In the genomic region with DNA sequence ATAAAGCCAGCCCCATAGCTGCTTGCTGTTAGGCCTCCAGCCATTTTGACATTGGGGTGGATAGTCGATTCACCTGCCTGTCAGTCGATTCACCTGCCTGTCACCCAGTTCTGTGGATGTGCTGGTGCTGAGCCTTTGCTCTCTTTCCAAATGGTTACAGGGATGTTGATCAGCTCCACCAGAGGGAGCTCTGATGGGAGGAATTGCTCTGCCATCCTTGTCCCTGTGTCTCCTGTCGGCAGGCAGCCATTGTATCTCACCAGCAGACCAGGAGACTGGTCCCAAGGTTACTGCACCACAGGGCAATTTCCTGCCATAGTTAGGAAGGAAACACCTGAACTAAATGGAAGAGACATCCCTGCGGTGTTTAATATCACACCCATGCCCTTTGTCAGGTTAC, we compare ENCODE assay signal across 9 cellular contexts. TPM values are rescaled to one million over a fixed set of nuclear protein-coding genes. Genes with fewer than 3 reads are reported as not detected.
DNase-seq lines count a peak whose midpoint lies in the region; ATAC-seq and TF ChIP-seq lines count a peak whose summit lies in the region.
"Had no signal": no experiment of that assay in that cellular context is flagged by ENCODE, and none has a peak within 500 bp of the region (broad histone marks: within the 10 kb centered on the region; RNA-seq: fewer than 3 reads in every experiment).

No MANE protein-coding gene starts in this region.

- H3K27me3 ChIP-seq in HAP-1 (ENCODE audit: low read depth) (no peaks in the 10 kb centered on the region), Panc1 (ENCODE audit: control insufficient read depth, insufficient read depth, low read length) (no peaks in the 10 kb centered on the region; the same call in 1 of the 2 replicates), prostate gland (replicated peaks; ENCODE audit: insufficient read depth) (no peaks in the 10 kb centered on the region), uterus (no peaks in the 10 kb centered on the region)
- H3K27me3 ChIP-seq: SJSA1 had no signal

- CTCF ChIA-PET in Panc1 (lab: Charles Lee): interaction anchor here (0.7 to 2.1 kb wide), 2 partner anchors 35 to 421 kb away, joined by 3 to 16 read pairs; a partner anchor contains a TSS

- ATAC-seq in Panc1: peak; percentile 78
- no peak for ATAC-seq in HG02588 (IDR thresholded peaks at IDR 0.05; ENCODE audit: unreplicated experiment)

- no peaks in the 10 kb centered on the region for H3K9me3 ChIP-seq in HAP-1
- no peaks in the 10 kb centered on the region for H3K9me3 ChIP-seq in Panc1 (ENCODE audit: control insufficient read depth, insufficient read depth, low read depth, low read length)
- no peaks in the 10 kb centered on the region for H3K9me3 ChIP-seq in prostate gland
- H3K9me3 ChIP-seq in uterus: no peaks in the 10 kb centered on the region
- H3K9me3 ChIP-seq: SJSA1 had no signal

- H3K27ac ChIP-seq in Panc1 (ENCODE audit: low read length) (no peak overlapping the region), prostate gland (no peak overlapping the region), uterus (peak overlapping the region in 1 of 2 donors; percentile 57)
- H3K27ac ChIP-seq: SJSA1 had no signal

- H3K4me3 ChIP-seq in HAP-1 (no peak overlapping the region), Panc1 (ENCODE audit: low read depth in 2 of 2, low read length in 2 of 2) (no peak overlapping the region), prostate gland (no peak overlapping the region), uterus (no peak overlapping the region)
- H3K4me3 ChIP-seq: SJSA1 had no signal

- H3K36me3 ChIP-seq in HAP-1 (replicated peaks) (peaks cover 4% of the 10 kb centered on the region), Panc1 (ENCODE audit: control insufficient read depth, insufficient read depth, low read length) (no peaks in the 10 kb centered on the region), prostate gland (no peaks in the 10 kb centered on the region), uterus (no peaks in the 10 kb centered on the region)

- BruUV-seq in Panc1 (replicated peaks; lab: Mats Ljungman, UMichigan): no TSS peak

- TF ChIP-seq CTCF in Panc1 (IDR thresholded peaks at IDR 0.05) (peak; percentile 66), prostate gland (IDR thresholded peaks at IDR 0.05) (peak in 3 of 4 experiments; percentile 41 to 54 (median 43)), uterus (IDR thresholded peaks at IDR 0.05) (peak in 2 of 4 experiments; percentile 26 to 35)

- WGBS in prostate gland: 72% methylated on average over 4 of the region's 4 CpGs

- intact Hi-C loops in Panc1 (cut with micrococcal nuclease; ENCODE audit: unreplicated experiment) (loop anchor here (1.0 kb wide), 1 partner anchor 225 kb away; no protein-coding TSS in a partner anchor), prostate gland (cut with DNase I) (loop anchor here (1.0 to 2.0 kb wide), 2 partner anchors 34 to 78 kb away; a partner anchor contains a TSS), uterus (cut with DNase I; ENCODE audit: low total_unique reads) (loop anchor here (5.0 kb wide), 1 partner anchor 34 kb away; a partner anchor contains a TSS)

- DNase-seq in COLO829 (ENCODE audit: low spot score) (peak; percentile 50), HAP-1 (ENCODE audit: low spot score in 2 of 2) (peak; percentile 32 to 59), Panc1 (ENCODE audit: low read depth, low spot score) (no peak), fibroblast of gingiva (ENCODE audit: low read depth) (peak; percentile 30), prostate gland (ENCODE audit: low spot score) (no peak), uterus (no peak), NCI-H1436 treated with DMSO at 0.1 percent for 48 hours (lab: John Stamatoyannopoulos, UW) (no peak)

- in situ Hi-C loops in HAP-1 (cut with MboI; ENCODE audit: low sequenced_read_pairs) (no loop called here), Panc1 (cut with HindIII; ENCODE audit: low pct_unique_long_range_greater_than_20kb, low sequenced_read_pairs) (no loop called here)

- H3K4me1 ChIP-seq in HAP-1: no peaks in the 10 kb centered on the region
- H3K4me1 ChIP-seq in Panc1 (ENCODE audit: control insufficient read depth, insufficient read depth, low read length): no peaks in the 10 kb centered on the region
- no peaks in the 10 kb centered on the region for H3K4me1 ChIP-seq in prostate gland (replicated peaks)
- H3K4me1 ChIP-seq in uterus: no peaks in the 10 kb centered on the region

- TF ChIP-seq POLR2A in prostate gland (IDR thresholded peaks at IDR 0.05) (no peak), uterus (IDR thresholded peaks at IDR 0.05) (no peak)

- POLR2A ChIA-PET in Panc1 (lab: Charles Lee): no interaction called here

RNA-seq across cellular contexts. Expression of a gene that starts 6.1 kb away (rescaled TPM):
- total RNA-seq in Panc1 (2021; ENCODE audit: unreplicated experiment) (0.08 TPM), prostate gland (1 to 10 TPM; 3.2 to 8.2 TPM), uterus (10 to 100 TPM in 1 of 4 donors, 1 to 10 TPM in 3; 1.0 to 15.1 (median 5.7) TPM)
- not detected for polyA plus RNA-seq in Panc1 (2012; ENCODE audit: insufficient read length)
- total RNA-seq: SJSA1 had no signal

RNA-seq across cellular contexts. Expression of a gene that starts 34.7 kb away (rescaled TPM):
- total RNA-seq in Panc1 (2021; ENCODE audit: unreplicated experiment) (0.21 TPM), prostate gland (10 to 100 TPM in 1 of 2 donors, 1 to 10 TPM in 1; 6.9 to 10.7 TPM), uterus (10 to 100 TPM in 1 of 4 donors, 1 to 10 TPM in 3; 3.2 to 17.8 (median 9.2) TPM)
- polyA plus RNA-seq in Panc1 (2012; ENCODE audit: insufficient read length): 0.08 TPM

Comparison
In these comparisons a context has a peak if more than half of its experiments do, and no peak if none do; other contexts are left out.
1. DNase-seq: peak in COLO829 (single experiment), HAP-1 (2 of 2) and fibroblast of gingiva (single experiment); none in Panc1 (single experiment), prostate gland (single experiment), uterus (0 of 2) and NCI-H1436 treated with DMSO at 0.1 percent for 48 hours (single experiment).